Comparison of ENCODE assay signal across 13 cellular contexts in the genomic region with DNA sequence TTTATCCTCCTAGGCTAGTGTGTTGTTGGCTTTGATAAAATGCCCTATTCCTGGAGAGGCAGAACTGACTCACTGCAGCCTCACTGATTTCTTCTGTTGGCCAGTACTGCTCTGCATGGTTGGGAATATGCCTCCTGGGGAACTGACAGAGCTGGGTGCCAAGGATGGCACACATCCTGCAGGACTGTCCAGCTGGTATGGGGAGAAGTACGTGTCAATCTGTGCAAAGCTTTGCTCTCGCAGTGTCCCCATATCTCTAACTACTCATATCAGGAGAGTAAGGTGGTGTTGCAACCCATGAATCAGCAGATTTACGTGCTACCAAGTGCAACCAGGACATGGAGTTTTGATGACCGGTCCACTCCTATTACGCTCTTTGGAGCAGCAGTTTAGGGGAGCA.
DNase-seq lines count a peak whose midpoint lies in the region; ATAC-seq and TF ChIP-seq lines count a peak whose summit lies in the region.
"Had no signal": no experiment of that assay in that cellular context is flagged by ENCODE, and none has a peak within 500 bp of the region (broad histone marks: within the 10 kb centered on the region; RNA-seq: fewer than 3 reads in every experiment).

No MANE protein-coding gene starts in this region.

- H3K27ac ChIP-seq in RWPE2 (ENCODE audit: poor library complexity, severe bottlenecking) (no peak overlapping the region), spleen (no peak overlapping the region)
- H3K27ac ChIP-seq: sigmoid colon had no signal

- H3K9ac ChIP-seq in skeletal muscle satellite cell (ENCODE audit: low read depth, low read length), result no peak overlapping the region

- intact Hi-C loops in spleen (cut with DNase I; ENCODE audit: low total_unique reads), result no loop called here

- DNase-seq in HCEC 1CT, result peak; percentile 58
- DNase-seq in RWPE2 (ENCODE audit: low spot score), result no peak
- peak; percentile 69 for DNase-seq in fibroblast of mammary gland (ENCODE audit: low read depth)
- DNase-seq in spleen, result no peak
- no peak for DNase-seq in islet precursor cell
- DNase-seq in SIG-M5 treated with dmso at 0.1 percent for 504 hours (lab: John Stamatoyannopoulos, UW; ENCODE audit: unreplicated experiment), result no peak
- DNase-seq: activated CD4-positive, alpha-beta memory T cell treated with anti-CD3 and anti-CD28 coated beads for 36 hours; activated T-cell treated with anti-CD3 and anti-CD28 coated beads, Interleukin-2, amount 50 U/mL, for 24 hours; left ventricle myocardium inferior; NCI-H146; sigmoid colon; stimulated activated CD4-positive, alpha-beta T cell treated with anti-CD3 and anti-CD28 coated beads, Interleukin-4, amount 100 ng/mL, for 24 hours had no signal

- H3K9me3 ChIP-seq in RWPE2 (ENCODE audit: severe bottlenecking) (no peaks in the 10 kb centered on the region), skeletal muscle satellite cell (replicated peaks; ENCODE audit: low read length) (no peaks in the 10 kb centered on the region), spleen (peaks cover 0 to 2% (median 0%) of the 10 kb centered on the region in 8 donors)
- H3K9me3 ChIP-seq: sigmoid colon had no signal

- TF ChIP-seq CTCF in RWPE2 (IDR thresholded peaks at IDR 0.05; ENCODE audit: poor library complexity, severe bottlenecking) (no peak), fibroblast of mammary gland (conservative IDR thresholded peaks at IDR 0.05; ENCODE audit: control insufficient read depth, insufficient read depth, low read depth, low read length) (no peak), spleen (IDR thresholded peaks at IDR 0.05 in 8 of 11, conservative IDR thresholded peaks at IDR 0.05 in 3 of 11) (no peak)

- H3K36me3 ChIP-seq in RWPE2 (ENCODE audit: low read depth) (no peaks in the 10 kb centered on the region), skeletal muscle satellite cell (ENCODE audit: insufficient read depth, low read length) (no peaks in the 10 kb centered on the region), spleen (peaks cover 0 to 10% (median 0%) of the 10 kb centered on the region in 6 donors)
- H3K36me3 ChIP-seq: sigmoid colon had no signal

- 68 to 93% (median 83%) methylated on average over 5 of the region's 5 CpGs for whole genome bisulfite sequencing in spleen, 5 donors

- TF ChIP-seq POLR2A in spleen (IDR thresholded peaks at IDR 0.05), result no peak

- H3K4me2 ChIP-seq in skeletal muscle satellite cell (ENCODE audit: low read length), result peak overlapping the region; percentile 43

- ATAC-seq in RWPE2 (ENCODE audit: low read depth), result peak; percentile 44; the same call in 2 of the 3 replicates

- H3K4me3 ChIP-seq in RWPE2 (ENCODE audit: severe bottlenecking), result no peak overlapping the region
- no peak overlapping the region for H3K4me3 ChIP-seq in fibroblast of mammary gland (ENCODE audit: control insufficient read depth, low read depth, low read length)
- no peak overlapping the region for H3K4me3 ChIP-seq in skeletal muscle satellite cell (ENCODE audit: low read length)
- H3K4me3 ChIP-seq in spleen, result no peak overlapping the region
- H3K4me3 ChIP-seq: left ventricle myocardium inferior, sigmoid colon had no signal

- H3K4me1 ChIP-seq in RWPE2 (ENCODE audit: insufficient read depth, poor library complexity, severe bottlenecking), result peaks cover 30% of the 10 kb centered on the region
- H3K4me1 ChIP-seq in skeletal muscle satellite cell (ENCODE audit: control insufficient read depth, insufficient read depth, low read length), result peaks cover 49% of the 10 kb centered on the region
- peaks cover 0 to 18% (median 1%) of the 10 kb centered on the region in 6 donors for H3K4me1 ChIP-seq in spleen

- H3K27me3 ChIP-seq in RWPE2 (ENCODE audit: insufficient read depth, poor library complexity, severe bottlenecking), result no peaks in the 10 kb centered on the region
- no peaks in the 10 kb centered on the region for H3K27me3 ChIP-seq in skeletal muscle satellite cell (ENCODE audit: control insufficient read depth, insufficient read depth, low read length)
- no peaks in the 10 kb centered on the region for H3K27me3 ChIP-seq in spleen (replicated peaks in 1 of 7)
- H3K27me3 ChIP-seq: sigmoid colon had no signal

Comparison
In these comparisons a context has a peak if more than half of its experiments do, and no peak if none do; other contexts are left out.
1. DNase-seq: peak in HCEC 1CT (single experiment) and fibroblast of mammary gland (single experiment); none in RWPE2 (single experiment), spleen (single experiment), islet precursor cell (single experiment) and SIG-M5 treated with dmso at 0.1 percent for 504 hours (single experiment).